ENCODE assay signal across 8 cellular contexts in genomic region chr10:80924063-80924952, GRCh38.
A peak's percentile ranks its signal among the peaks of the same experiment; 100 is the strongest.
DNase-seq lines count a peak whose midpoint lies in the region; ATAC-seq and TF ChIP-seq lines count a peak whose summit lies in the region.

No MANE protein-coding gene starts in this region.

- no peaks in the 10 kb centered on the region for H3K36me3 ChIP-seq in cardiac muscle cell
- no peaks in the 10 kb centered on the region for H3K36me3 ChIP-seq in colonic mucosa
- H3K36me3 ChIP-seq in lung (ENCODE audit: control insufficient read depth in 2 of 2, insufficient read depth in 2 of 2, low read length in 2 of 2) = no peaks in the 10 kb centered on the region
- no peaks in the 10 kb centered on the region for H3K36me3 ChIP-seq in aorta (ENCODE audit: control insufficient read depth in 1 of 2, insufficient read depth in 2 of 2, low read length in 1 of 2)

- H3K27ac ChIP-seq in cardiac muscle cell (no peak overlapping the region), colonic mucosa (no peak overlapping the region), lung (ENCODE audit: low read depth in 1 of 2, low read length in 1 of 2) (no peak overlapping the region), aorta (ENCODE audit: low read depth in 1 of 2, low read length in 2 of 2) (no peak overlapping the region)

- WGBS in lung, 2 donors = 43 to 68% methylated on average over 7 of the region's 7 CpGs
- 38 to 43% methylated on average over 7 of the region's 7 CpGs for WGBS in aorta, 2 donors

- ATAC-seq in HG02610 (IDR thresholded peaks at IDR 0.05; ENCODE audit: unreplicated experiment) (peak; percentile 51), lung (ENCODE audit: insufficient read depth, low FRiP score) (no peak), aorta (ENCODE audit: low FRiP score) (peak; percentile 62)

- no peak overlapping the region for H3K9ac ChIP-seq in colonic mucosa (ENCODE audit: low read depth in 2 of 2, low read length in 2 of 2)

- H3K27me3 ChIP-seq in cardiac muscle cell (no peaks in the 10 kb centered on the region), colonic mucosa (no peaks in the 10 kb centered on the region), lung (ENCODE audit: control insufficient read depth, insufficient read depth) (no peaks in the 10 kb centered on the region), aorta (ENCODE audit: control insufficient read depth in 1 of 2, insufficient read depth in 2 of 2, low read length in 1 of 2) (no peaks in the 10 kb centered on the region)

- peaks cover 13% of the 10 kb centered on the region for H3K4me1 ChIP-seq in cardiac muscle cell (ENCODE audit: low read depth)
- H3K4me1 ChIP-seq in colonic mucosa = no peaks in the 10 kb centered on the region
- no peaks in the 10 kb centered on the region for H3K4me1 ChIP-seq in lung (ENCODE audit: control insufficient read depth in 2 of 2, insufficient read depth in 2 of 2, low read length in 2 of 2)
- H3K4me1 ChIP-seq in aorta (ENCODE audit: control insufficient read depth in 1 of 2, insufficient read depth in 2 of 2, low read length in 2 of 2) = no peaks in the 10 kb centered on the region

- H3K9me3 ChIP-seq in cardiac muscle cell (ENCODE audit: low read depth) (no peaks in the 10 kb centered on the region), colonic mucosa (no peaks in the 10 kb centered on the region), lung (ENCODE audit: control insufficient read depth in 2 of 2, insufficient read depth in 1 of 2, low read length in 1 of 2) (no peaks in the 10 kb centered on the region), aorta (ENCODE audit: control insufficient read depth, low read length) (no peaks in the 10 kb centered on the region)

- no peak overlapping the region for H3K4me3 ChIP-seq in cardiac muscle cell
- no peak overlapping the region for H3K4me3 ChIP-seq in colonic mucosa
- H3K4me3 ChIP-seq in lung = no peak overlapping the region
- H3K4me3 ChIP-seq in aorta (ENCODE audit: low read length in 2 of 2) = no peak overlapping the region

- TF ChIP-seq CTCF in cardiac muscle cell (IDR thresholded peaks at IDR 0.05; ENCODE audit: low read depth, low read length) (peak; percentile 60), colonic mucosa (IDR thresholded peaks at IDR 0.05) (peak; percentile 61), lung (IDR thresholded peaks at IDR 0.05; ENCODE audit: control extremely low read depth, extremely low read depth) (peak; percentile 29)

- DNase-seq in cardiac muscle cell (ENCODE audit: low read depth in 1 of 2, low spot score in 1 of 2) (peak; percentile 55 to 71), cardiac septum (ENCODE audit: low spot score) (no peak), NCI-H69 (lab: John Stamatoyannopoulos, UW) (peak; percentile 15), colonic mucosa (peak; percentile 63), lung (ENCODE audit: low spot score) (peak; percentile 47), aorta (no peak), cerebellum (ENCODE audit: low spot score) (no peak)

- intact Hi-C loops in cardiac septum (cut with DNase I) = loop anchor here (2.0 to 10.0 kb wide), 2 partner anchors 226 to 480 kb away; no protein-coding TSS in a partner anchor
- intact Hi-C loops in colonic mucosa (cut with DNase I) = loop anchor here (5.0 to 10.0 kb wide), 2 partner anchors 220 to 262 kb away; no protein-coding TSS in a partner anchor
- intact Hi-C loops in aorta (cut with DNase I) = loop anchor here (2.0 to 10.0 kb wide), 3 partner anchors 230 to 262 kb away; no protein-coding TSS in a partner anchor

Comparison
In these comparisons a context has a peak if more than half of its experiments do, and no peak if none do; other contexts are left out.
1. DNase-seq: peak in cardiac muscle cell (2 of 2), NCI-H69 (single experiment), colonic mucosa (single experiment) and lung (single experiment); none in cardiac septum (single experiment), aorta (0 of 2) and cerebellum (single experiment).
2. Peak in every context shown above with its lines, with median percentiles within 50 percentile points of each other: CTCF ChIP-seq.